12 cellular contexts compared by ENCODE assay signal in genomic region chr2:186426153-186427016, GRCh38. TPM values are rescaled to one million over a fixed set of nuclear protein-coding genes. Genes with fewer than 3 reads are reported as not detected.
DNase-seq lines count a peak whose midpoint lies in the region; ATAC-seq and TF ChIP-seq lines count a peak whose summit lies in the region.
"Had no signal": no experiment of that assay in that cellular context is flagged by ENCODE, and none has a peak within 500 bp of the region (broad histone marks: within the 10 kb centered on the region; RNA-seq: fewer than 3 reads in every experiment).

No MANE protein-coding gene starts in this region.

- H3K9me3 ChIP-seq in naive thymus-derived CD4-positive, alpha-beta T cell (ENCODE audit: control insufficient read depth in 2 of 3, low read length in 3 of 3) = no peaks in the 10 kb centered on the region
- H3K9me3 ChIP-seq: stomach had no signal

- DNase-seq in activated CD8-positive, alpha-beta memory T cell treated with anti-CD3 and anti-CD28 coated beads, Interleukin-2, amount 10 ng/mL, durations not matched to agents 7 days and 5 days = no peak
- no peak for DNase-seq in activated CD8-positive, alpha-beta memory T cell treated with anti-CD3 and anti-CD28 coated beads for 24 hours
- peak in 6 of 9 donors; percentile 10 to 50 (median 29) for DNase-seq in naive thymus-derived CD4-positive, alpha-beta T cell
- DNase-seq in RKO (ENCODE audit: low spot score) (no peak), HFFc6 (no peak), endothelial cell (ENCODE audit: low spot score) (no peak)
- DNase-seq: activated CD4-positive, alpha-beta T cell treated with anti-CD3 and anti-CD28 coated beads, Interleukin-2, amount 50 U/mL, for 1 hour; NCI-H2227 treated with DMSO at 0.1 percent for 48 hours; retina; stomach had no signal

- H3K9me3 Mint-ChIP-seq in activated CD8-positive, alpha-beta memory T cell treated with anti-CD3 and anti-CD28 coated beads, Interleukin-2, amount 10 ng/mL, durations not matched to agents 7 days and 5 days (ENCODE audit: low read depth) = no peaks in the 10 kb centered on the region
- H3K9me3 Mint-ChIP-seq in naive thymus-derived CD4-positive, alpha-beta T cell = no peaks in the 10 kb centered on the region
- H3K9me3 Mint-ChIP-seq in HFFc6 = no peaks in the 10 kb centered on the region
- no peaks in the 10 kb centered on the region for H3K9me3 Mint-ChIP-seq in endothelial cell (ENCODE audit: unreplicated experiment)

- no peaks in the 10 kb centered on the region for H3K36me3 ChIP-seq in naive thymus-derived CD4-positive, alpha-beta T cell (ENCODE audit: control insufficient read depth in 2 of 3, insufficient read depth in 3 of 3, low read length in 3 of 3)
- H3K36me3 ChIP-seq: stomach had no signal

- CTCF ChIA-PET in activated CD8-positive, alpha-beta memory T cell treated with anti-CD3 and anti-CD28 coated beads, Interleukin-2, amount 10 ng/mL, durations not matched to agents 7 days and 5 days (lab: Charles Lee) = no interaction called here
- CTCF ChIA-PET in naive thymus-derived CD4-positive, alpha-beta T cell (lab: Charles Lee) = no interaction called here

- ATAC-seq in activated CD8-positive, alpha-beta memory T cell treated with anti-CD3 and anti-CD28 coated beads, Interleukin-2, amount 10 ng/mL, durations not matched to agents 7 days and 5 days = peak; percentile 27
- peak; percentile 89 for ATAC-seq in HG02623 (IDR thresholded peaks at IDR 0.05; ENCODE audit: unreplicated experiment)
- ATAC-seq in HG03575 (IDR thresholded peaks at IDR 0.05; ENCODE audit: extremely low read depth, insufficient number of reproducible peaks, low FRiP score, unreplicated experiment) = peak; percentile 86
- ATAC-seq in naive thymus-derived CD4-positive, alpha-beta T cell = no peak

- H3K36me3 Mint-ChIP-seq in activated CD8-positive, alpha-beta memory T cell treated with anti-CD3 and anti-CD28 coated beads, Interleukin-2, amount 10 ng/mL, durations not matched to agents 7 days and 5 days = no peaks in the 10 kb centered on the region
- H3K36me3 Mint-ChIP-seq in naive thymus-derived CD4-positive, alpha-beta T cell = peaks cover 0 to 11% (median 0%) of the 10 kb centered on the region in 5 donors
- H3K36me3 Mint-ChIP-seq in HFFc6 (ENCODE audit: low read depth) = no peaks in the 10 kb centered on the region
- no peaks in the 10 kb centered on the region for H3K36me3 Mint-ChIP-seq in endothelial cell (ENCODE audit: low read depth, unreplicated experiment)

- H3K27ac ChIP-seq in naive thymus-derived CD4-positive, alpha-beta T cell (ENCODE audit: low read depth, low read length) = no peak overlapping the region
- H3K27ac ChIP-seq: stomach had no signal

- peaks cover 7% of the 10 kb centered on the region for H3K4me1 Mint-ChIP-seq in activated CD8-positive, alpha-beta memory T cell treated with anti-CD3 and anti-CD28 coated beads, Interleukin-2, amount 10 ng/mL, durations not matched to agents 7 days and 5 days
- peaks cover 7 to 32% (median 22%) of the 10 kb centered on the region in 7 donors for H3K4me1 Mint-ChIP-seq in naive thymus-derived CD4-positive, alpha-beta T cell
- H3K4me1 Mint-ChIP-seq in HFFc6 (ENCODE audit: low read depth) = no peaks in the 10 kb centered on the region
- no peaks in the 10 kb centered on the region for H3K4me1 Mint-ChIP-seq in endothelial cell (ENCODE audit: unreplicated experiment)

- H3K4me3 ChIP-seq in naive thymus-derived CD4-positive, alpha-beta T cell (ENCODE audit: low read length) = no peak overlapping the region
- H3K4me3 ChIP-seq: stomach had no signal

- H3K27ac Mint-ChIP-seq in activated CD8-positive, alpha-beta memory T cell treated with anti-CD3 and anti-CD28 coated beads, Interleukin-2, amount 10 ng/mL, durations not matched to agents 7 days and 5 days = no peak overlapping the region
- peak overlapping the region in 4 of 9 donors; percentile 9 to 46 (median 22) for H3K27ac Mint-ChIP-seq in naive thymus-derived CD4-positive, alpha-beta T cell
- H3K27ac Mint-ChIP-seq in HFFc6 (no peak overlapping the region), endothelial cell (ENCODE audit: unreplicated experiment) (no peak overlapping the region)

- intact Hi-C loops in naive thymus-derived CD4-positive, alpha-beta T cell (cut with micrococcal nuclease) = no loop called here

- POLR2A ChIA-PET in naive thymus-derived CD4-positive, alpha-beta T cell (lab: Charles Lee) = no interaction called here

- H3K27me3 ChIP-seq in naive thymus-derived CD4-positive, alpha-beta T cell (ENCODE audit: control insufficient read depth in 2 of 2, insufficient read depth in 2 of 2, low read length in 2 of 2) = no peaks in the 10 kb centered on the region
- H3K27me3 ChIP-seq: stomach had no signal

- TF ChIP-seq CTCF in HFFc6 (IDR thresholded peaks at IDR 0.05) = no peak
- no peak for TF ChIP-seq CTCF in endothelial cell (IDR thresholded peaks at IDR 0.05; ENCODE audit: unreplicated experiment)

- H3K27me3 Mint-ChIP-seq in activated CD8-positive, alpha-beta memory T cell treated with anti-CD3 and anti-CD28 coated beads, Interleukin-2, amount 10 ng/mL, durations not matched to agents 7 days and 5 days = no peaks in the 10 kb centered on the region
- H3K27me3 Mint-ChIP-seq in naive thymus-derived CD4-positive, alpha-beta T cell = no peaks in the 10 kb centered on the region
- no peaks in the 10 kb centered on the region for H3K27me3 Mint-ChIP-seq in HFFc6 (ENCODE audit: insufficient read depth)
- H3K27me3 Mint-ChIP-seq in endothelial cell (ENCODE audit: unreplicated experiment) = no peaks in the 10 kb centered on the region

- H3K4me1 ChIP-seq in naive thymus-derived CD4-positive, alpha-beta T cell (ENCODE audit: control insufficient read depth in 2 of 2, insufficient read depth in 2 of 2, low read length in 2 of 2) = peaks cover 5 to 9% of the 10 kb centered on the region in 2 donors

- no peak overlapping the region for H3K4me3 Mint-ChIP-seq in activated CD8-positive, alpha-beta memory T cell treated with anti-CD3 and anti-CD28 coated beads, Interleukin-2, amount 10 ng/mL, durations not matched to agents 7 days and 5 days
- H3K4me3 Mint-ChIP-seq in naive thymus-derived CD4-positive, alpha-beta T cell = peak overlapping the region in 6 of 10 donors; percentile 1 to 73 (median 26)
- H3K4me3 Mint-ChIP-seq in HFFc6 = no peak overlapping the region
- H3K4me3 Mint-ChIP-seq in endothelial cell (ENCODE audit: unreplicated experiment) = no peak overlapping the region

RNA-seq across cellular contexts. Expression of gene ZC3H15, which starts 59.7 kb away (rescaled TPM):
- 10 to 100 TPM; 67.3 to 87.2 TPM for total RNA-seq in activated CD8-positive, alpha-beta memory T cell treated with anti-CD3 and anti-CD28 coated beads, Interleukin-2, amount 10 ng/mL, durations not matched to agents 7 days and 5 days
- total RNA-seq in naive thymus-derived CD4-positive, alpha-beta T cell = 10 to 100 TPM; 53.4 to 87.4 (median 64.6) TPM
- polyA plus RNA-seq in naive thymus-derived CD4-positive, alpha-beta T cell = 10 to 100 TPM; 66.8 to 74.5 TPM
- 10 to 100 TPM; 57.8 to 67.7 (median 63.8) TPM for total RNA-seq in HFFc6 (2021; fragmentation: NEBNext Ultra II Directional; extraction: Animal tissue kit (Norgen Biotek cat#: 25700))
- total RNA-seq in endothelial cell (ENCODE audit: unreplicated experiment) = 46.8 TPM

Comparison
In these comparisons a context has a peak if more than half of its experiments do, and no peak if none do; other contexts are left out.
1. DNase-seq: peak in naive thymus-derived CD4-positive, alpha-beta T cell (6 of 9); none in activated CD8-positive, alpha-beta memory T cell treated with anti-CD3 and anti-CD28 coated beads, Interleukin-2, amount 10 ng/mL, durations not matched to agents 7 days and 5 days (single experiment), activated CD8-positive, alpha-beta memory T cell treated with anti-CD3 and anti-CD28 coated beads for 24 hours (single experiment), RKO (single experiment), HFFc6 (single experiment) and endothelial cell (single experiment).
2. H3K4me3 Mint-ChIP-seq: peak in naive thymus-derived CD4-positive, alpha-beta T cell (6 of 10); none in activated CD8-positive, alpha-beta memory T cell treated with anti-CD3 and anti-CD28 coated beads, Interleukin-2, amount 10 ng/mL, durations not matched to agents 7 days and 5 days (single experiment), HFFc6 (single experiment) and endothelial cell (single experiment).